Comparison of ENCODE assay signal across 9 cellular contexts in the genomic region with DNA sequence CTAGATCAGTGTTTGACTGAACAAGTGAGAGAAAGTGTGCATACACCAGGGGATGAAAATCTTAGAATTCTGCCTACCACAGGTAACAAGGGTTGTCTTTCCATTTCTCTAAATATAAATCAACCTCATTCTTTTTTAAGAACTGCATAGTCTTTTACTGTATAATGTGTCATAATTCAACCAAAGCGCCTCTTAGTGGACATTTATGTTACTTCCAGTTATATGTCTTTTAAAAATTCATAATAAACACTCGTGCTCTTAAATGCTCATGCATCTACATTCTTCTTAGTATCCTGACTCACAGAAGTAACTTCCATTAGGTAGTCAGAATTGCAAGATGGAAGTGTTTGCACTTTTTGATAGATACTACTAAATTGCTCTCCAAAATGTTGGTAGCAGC.
DNase-seq lines count a peak whose midpoint lies in the region; ATAC-seq and TF ChIP-seq lines count a peak whose summit lies in the region.
"Had no signal": no experiment of that assay in that cellular context is flagged by ENCODE, and none has a peak within 500 bp of the region (broad histone marks: within the 10 kb centered on the region; RNA-seq: fewer than 3 reads in every experiment).

No MANE protein-coding gene starts in this region.

- H3K4me3 ChIP-seq in Peyer's patch, result no peak overlapping the region
- no peak overlapping the region for H3K4me3 ChIP-seq in fibroblast of pulmonary artery (replicated peaks; ENCODE audit: low read depth, low read length)
- no peak overlapping the region for H3K4me3 ChIP-seq in upper lobe of left lung

- 40 to 50% methylated on average over 2 of the region's 2 CpGs for WGBS in upper lobe of left lung, 2 donors

- DNase-seq in AG08396 (ENCODE audit: low spot score), result peak; percentile 20
- DNase-seq in Peyer's patch, result no peak
- peak; percentile 71 for DNase-seq in fibroblast of pulmonary artery (ENCODE audit: low read depth)
- no peak for DNase-seq in upper lobe of left lung
- DNase-seq in NCI-H226, result no peak

- H3K27me3 ChIP-seq in Peyer's patch (no peaks in the 10 kb centered on the region), upper lobe of left lung (no peaks in the 10 kb centered on the region)

- no peaks in the 10 kb centered on the region for H3K9me3 ChIP-seq in Peyer's patch
- H3K9me3 ChIP-seq in upper lobe of left lung, result no peaks in the 10 kb centered on the region

- no peak for TF ChIP-seq EP300 in upper lobe of left lung (IDR thresholded peaks at IDR 0.05)

- ATAC-seq in GM18909 (IDR thresholded peaks at IDR 0.05; ENCODE audit: poor library complexity, unreplicated experiment) (peak; percentile 61), upper lobe of left lung (ENCODE audit: low FRiP score in 2 of 2) (peak in 1 of 2 donors; percentile 48), GM19324 (IDR thresholded peaks at IDR 0.05; ENCODE audit: low FRiP score, unreplicated experiment) (no peak), GM18873 (IDR thresholded peaks at IDR 0.05; ENCODE audit: low FRiP score, unreplicated experiment) (no peak)

- TF ChIP-seq POLR2A in Peyer's patch (IDR thresholded peaks at IDR 0.05) (no peak), upper lobe of left lung (IDR thresholded peaks at IDR 0.05) (no peak)

- H3K36me3 ChIP-seq in Peyer's patch, result no peaks in the 10 kb centered on the region
- H3K36me3 ChIP-seq in upper lobe of left lung, result no peaks in the 10 kb centered on the region

- H3K4me1 ChIP-seq in Peyer's patch (no peaks in the 10 kb centered on the region), upper lobe of left lung (peaks cover 4 to 5% (median 4%) of the 10 kb centered on the region in 4 donors)

- H3K27ac ChIP-seq in Peyer's patch (no peak overlapping the region), upper lobe of left lung (no peak overlapping the region)
- H3K27ac ChIP-seq: epithelial cell of prostate had no signal

- TF ChIP-seq CTCF in Peyer's patch (IDR thresholded peaks at IDR 0.05) (peak; percentile 19 to 62 (median 58)), fibroblast of pulmonary artery (IDR thresholded peaks at IDR 0.05; ENCODE audit: low read length, missing control alignments) (peak; percentile 47), upper lobe of left lung (IDR thresholded peaks at IDR 0.05) (peak in 5 of 6 experiments; percentile 17 to 45 (median 34))

Comparison
In these comparisons a context has a peak if more than half of its experiments do, and no peak if none do; other contexts are left out.
1. DNase-seq: peak in AG08396 (single experiment) and fibroblast of pulmonary artery (single experiment); none in Peyer's patch (0 of 3), upper lobe of left lung (0 of 2) and NCI-H226 (single experiment).
2. Peak in every context shown above with its lines, with median percentiles within 50 percentile points of each other: CTCF ChIP-seq.